8 cellular contexts compared by ENCODE assay signal in genomic region chr5:160438316-160439204, GRCh38. TPM values are rescaled to one million over a fixed set of nuclear protein-coding genes. Genes with fewer than 3 reads are reported as not detected.
DNase-seq lines count a peak whose midpoint lies in the region; ATAC-seq and TF ChIP-seq lines count a peak whose summit lies in the region.

No MANE protein-coding gene starts in this region.

- H3K23me2 ChIP-seq in H9 (ENCODE audit: insufficient read length, low read depth, low read length, poor library complexity, severe bottlenecking) = no peaks in the 10 kb centered on the region

- no peak overlapping the region for H4K91ac ChIP-seq in H9 (ENCODE audit: insufficient read length, low read depth, low read length)

- intact Hi-C loops in heart left ventricle (cut with DNase I) = loop anchor here in 4 of 10 donors (2.0 to 10.0 kb wide), 4 partner anchors 30 to 70 kb away; no protein-coding TSS in a partner anchor
- intact Hi-C loops in vagina (cut with DNase I) = no loop called here

- no peak overlapping the region for H2BK20ac ChIP-seq in H9 (ENCODE audit: low read depth, low read length, poor library complexity, severe bottlenecking)

- H3K27me3 ChIP-seq in H9 (ENCODE audit: insufficient read depth, low read length) (no peaks in the 10 kb centered on the region), Loucy (ENCODE audit: insufficient read depth, low read length, poor library complexity, severe bottlenecking) (no peaks in the 10 kb centered on the region), heart left ventricle (peaks cover 0 to 3% (median 0%) of the 10 kb centered on the region in 9 donors), vagina (no peaks in the 10 kb centered on the region)

- H2BK5ac ChIP-seq in H9 (ENCODE audit: insufficient read length, low read length) = no peak overlapping the region

- no peaks in the 10 kb centered on the region for H4K20me1 ChIP-seq in H9 (ENCODE audit: control insufficient read depth, insufficient read depth, insufficient read length)
- H4K20me1 ChIP-seq in Loucy (ENCODE audit: insufficient read depth, low read length, poor library complexity, severe bottlenecking) = no peaks in the 10 kb centered on the region

- H2BK12ac ChIP-seq in H9 (ENCODE audit: insufficient read length, low read depth, low read length) = no peak overlapping the region

- peak overlapping the region; percentile 64 for H3K4me3 Mint-ChIP-seq in H9
- H3K4me3 Mint-ChIP-seq in activated naive CD8-positive, alpha-beta T cell treated with anti-CD3 and anti-CD28 coated beads for 36 hours = peak overlapping the region; percentile 82

- no peak overlapping the region for H4K5ac ChIP-seq in H9 (ENCODE audit: insufficient read length, low read depth, low read length)

- no CpG with 5 or more reads among the region's 18 CpGs for whole genome bisulfite sequencing in H9 (ENCODE audit: extremely low coverage, insufficient read length, low lambda C conversion rate)
- 3 to 4% (median 4%) methylated on average over 18 of the region's 18 CpGs for WGBS in heart left ventricle, 4 donors

- in situ Hi-C loops in SK-MEL-5 (cut with HindIII; ENCODE audit: low pct_unique_long_range_greater_than_20kb, low sequenced_read_pairs) = no loop called here

- peak; percentile 72 to 89 (median 78) for ATAC-seq in heart left ventricle

- H3K79me1 ChIP-seq in H9 (ENCODE audit: insufficient read depth, low read depth, low read length, poor library complexity, severe bottlenecking) = no peaks in the 10 kb centered on the region

- no peak overlapping the region for H3K9ac ChIP-seq in H9 (ENCODE audit: extremely low read depth, insufficient read length, low read length)
- peak overlapping the region; percentile 69 for H3K9ac ChIP-seq in Loucy (ENCODE audit: low read depth, low read length, poor library complexity, severe bottlenecking)

- no peaks in the 10 kb centered on the region for H3K9me3 Mint-ChIP-seq in H9
- no peaks in the 10 kb centered on the region for H3K9me3 Mint-ChIP-seq in activated naive CD8-positive, alpha-beta T cell treated with anti-CD3 and anti-CD28 coated beads for 36 hours

- no peaks in the 10 kb centered on the region; the same call in 1 of the 2 replicates for H3K4me1 ChIP-seq in H9 (ENCODE audit: insufficient read depth, low read length)
- peaks cover 11% of the 10 kb centered on the region for H3K4me1 ChIP-seq in Loucy (ENCODE audit: insufficient read depth, low read length, poor library complexity, severe bottlenecking)
- H3K4me1 ChIP-seq in heart left ventricle = peaks cover 0 to 22% (median 6%) of the 10 kb centered on the region in 12 donors
- H3K4me1 ChIP-seq in vagina = peaks cover 6% of the 10 kb centered on the region

- peak overlapping the region; percentile 82 for H3K4me3 ChIP-seq in Loucy (ENCODE audit: low read length, poor library complexity, severe bottlenecking)
- H3K4me3 ChIP-seq in heart left ventricle = peak overlapping the region; percentile 12 to 61 (median 44)
- peak overlapping the region; percentile 31 to 33 for H3K4me3 ChIP-seq in vagina

- H2AFZ ChIP-seq in H9 (ENCODE audit: low read length) (peak overlapping the region; percentile 66), Loucy (ENCODE audit: low read length) (peak overlapping the region; percentile 88)

- no peak overlapping the region for H3K14ac ChIP-seq in H9 (ENCODE audit: insufficient read depth, low read length)

- H3F3A ChIP-seq in Loucy (ENCODE audit: low read depth) = no peaks in the 10 kb centered on the region

- TF ChIP-seq CTCF in H9 (conservative IDR thresholded peaks at IDR 0.05) (peak; percentile 88), Loucy (conservative IDR thresholded peaks at IDR 0.05; ENCODE audit: low read length) (peak; percentile 76), heart left ventricle (IDR thresholded peaks at IDR 0.05) (peak; percentile 47 to 81 (median 66)), vagina (IDR thresholded peaks at IDR 0.05) (peak; percentile 21 to 50 (median 47))

- H3K36me3 ChIP-seq in Loucy (ENCODE audit: insufficient read depth, low read length) (no peaks in the 10 kb centered on the region), heart left ventricle (no peaks in the 10 kb centered on the region), vagina (no peaks in the 10 kb centered on the region)

- H3K27me3 Mint-ChIP-seq in H9 (ENCODE audit: low read depth) = peaks cover 5% of the 10 kb centered on the region
- H3K27me3 Mint-ChIP-seq in activated naive CD8-positive, alpha-beta T cell treated with anti-CD3 and anti-CD28 coated beads for 36 hours = peaks cover 10% of the 10 kb centered on the region

- no peaks in the 10 kb centered on the region for H3K36me3 Mint-ChIP-seq in H9 (ENCODE audit: insufficient read depth in 1 of 3, low read depth in 3 of 3)
- peaks cover 5% of the 10 kb centered on the region for H3K36me3 Mint-ChIP-seq in activated naive CD8-positive, alpha-beta T cell treated with anti-CD3 and anti-CD28 coated beads for 36 hours

- H3K27ac Mint-ChIP-seq in H9 = no peak overlapping the region; a peak in 1 of 7 replicates
- H3K27ac Mint-ChIP-seq in activated naive CD8-positive, alpha-beta T cell treated with anti-CD3 and anti-CD28 coated beads for 36 hours = peak overlapping the region; percentile 99

- H3K27ac ChIP-seq in H9 (ENCODE audit: insufficient read length, low read depth, low read length) (no peak overlapping the region), heart left ventricle (peak overlapping the region in 1 of 12 donors; percentile 51), vagina (peak overlapping the region; percentile 10)

- H4K8ac ChIP-seq in H9 (replicated peaks; ENCODE audit: insufficient read length, low read depth, low read length) = no peak overlapping the region

- no peak overlapping the region for H3K56ac ChIP-seq in H9 (ENCODE audit: insufficient read length, low read depth, low read length)

- H2BK120ac ChIP-seq in H9 (ENCODE audit: low read depth, low read length, poor library complexity, severe bottlenecking) = no peak overlapping the region

- H3K9me2 ChIP-seq in Loucy (replicated peaks; ENCODE audit: low read depth, low read length) = no peaks in the 10 kb centered on the region

- no peak overlapping the region for H3K23ac ChIP-seq in H9 (ENCODE audit: insufficient read length, low read depth, low read length)

- H3K18ac ChIP-seq in H9 (ENCODE audit: insufficient read length, low read depth, low read length) = no peak overlapping the region

- no peak overlapping the region for H3T11ph ChIP-seq in H9 (ENCODE audit: low read length)

- H3K9me3 ChIP-seq in H9 (ENCODE audit: control insufficient read depth, low read depth, low read length) (no peaks in the 10 kb centered on the region), Loucy (ENCODE audit: insufficient read depth, low read depth, low read length) (no peaks in the 10 kb centered on the region), heart left ventricle (no peaks in the 10 kb centered on the region), vagina (no peaks in the 10 kb centered on the region)

- DNase-seq in GF-D8 (lab: John Stamatoyannopoulos, UW) = peak; percentile 26
- peak; percentile 79 for DNase-seq in H9
- peak; percentile 80 for DNase-seq in SK-MEL-5 (ENCODE audit: low read depth, low spot score)
- peak; percentile 53 for DNase-seq in activated naive CD8-positive, alpha-beta T cell treated with anti-CD3 and anti-CD28 coated beads for 36 hours
- peak in 2 of 5 donors; percentile 37 to 43 for DNase-seq in heart left ventricle
- DNase-seq in pons (ENCODE audit: low spot score) = peak; percentile 78
- DNase-seq in vagina (ENCODE audit: extremely low spot score in 2 of 2) = no peak

- no peak for TF ChIP-seq POLR2A in heart left ventricle (IDR thresholded peaks at IDR 0.05)
- TF ChIP-seq POLR2A in vagina (IDR thresholded peaks at IDR 0.05) = no peak

- no peak overlapping the region for H3K4ac ChIP-seq in H9 (ENCODE audit: low read depth, low read length)

- no peaks in the 10 kb centered on the region for H3K79me2 ChIP-seq in H9 (ENCODE audit: insufficient read depth, low read length)
- no peaks in the 10 kb centered on the region for H3K79me2 ChIP-seq in Loucy (ENCODE audit: insufficient read depth, low read length)

- no peak overlapping the region for H2BK15ac ChIP-seq in H9 (ENCODE audit: low read depth, low read length)

- H2AK5ac ChIP-seq in H9 (ENCODE audit: insufficient read length, low read length) = no peak overlapping the region

- H3K4me1 Mint-ChIP-seq in H9 = peaks cover 14 to 19% of the 10 kb centered on the region in 2 experiments
- peaks cover 49% of the 10 kb centered on the region for H3K4me1 Mint-ChIP-seq in activated naive CD8-positive, alpha-beta T cell treated with anti-CD3 and anti-CD28 coated beads for 36 hours

- H3K4me2 ChIP-seq in H9 (ENCODE audit: insufficient read depth, insufficient read length, low read length) (peak overlapping the region; percentile 57), Loucy (ENCODE audit: low read depth, low read length, poor library complexity, severe bottlenecking) (peak overlapping the region; percentile 87)

RNA-seq across cellular contexts. Expression of gene PTTG1, which starts 16.9 kb away (rescaled TPM):
- total RNA-seq in H9 (2021) (263 and 279 TPM in 2 replicates), heart left ventricle (10 to 100 TPM in 1 of 9 donors, 1 to 10 TPM in 7, under 1 TPM in 1; 0.70 to 22.9 (median 1.7) TPM), vagina (89.1 TPM)
- 238 and 294 TPM in 2 replicates for total RNA-seq in SK-MEL-5 (2014; rRNA removed; shearing (Covaris generic))
- 277 and 486 TPM in 2 replicates for polyA plus RNA-seq in SK-MEL-5 (2015; cell fraction: cytosol; rRNA removed)
- polyA plus RNA-seq in SK-MEL-5 (2015; cell fraction: nucleus; rRNA removed) = 132 and 221 TPM in 2 replicates
- total RNA-seq in activated naive CD8-positive, alpha-beta T cell treated with anti-CD3 and anti-CD28 coated beads for 36 hours = 100 to 1,000 TPM; 102 to 105 TPM
- polyA plus RNA-seq in heart left ventricle = 1 to 10 TPM; 1.6 to 9.0 TPM

RNA-seq across cellular contexts. Expression of gene SLU7, which starts 19.7 kb away (rescaled TPM):
- total RNA-seq in H9 (2021) = 33.3 and 40.4 TPM in 2 replicates
- 66.9 and 70.7 TPM in 2 replicates for total RNA-seq in SK-MEL-5 (2014; rRNA removed; shearing (Covaris generic))
- polyA plus RNA-seq in SK-MEL-5 (2015; cell fraction: cytosol; rRNA removed) = 59.7 and 70.1 TPM in 2 replicates
- 32.4 and 33.6 TPM in 2 replicates for polyA plus RNA-seq in SK-MEL-5 (2015; cell fraction: nucleus; rRNA removed)
- total RNA-seq in activated naive CD8-positive, alpha-beta T cell treated with anti-CD3 and anti-CD28 coated beads for 36 hours = 10 to 100 TPM; 42.2 to 43.7 TPM
- total RNA-seq in heart left ventricle = 10 to 100 TPM; 39.7 to 81.6 (median 49.7) TPM
- polyA plus RNA-seq in heart left ventricle = 10 to 100 TPM; 22.7 to 32.5 TPM
- total RNA-seq in vagina = 24.3 TPM

RNA-seq across cellular contexts. Expression of gene FAM200C, which starts 38.7 kb away (rescaled TPM):
- 3.9 and 4.3 TPM in 2 replicates for total RNA-seq in H9 (2021)
- total RNA-seq in SK-MEL-5 (2014; rRNA removed; shearing (Covaris generic)) = 7.7 and 8.1 TPM in 2 replicates
- polyA plus RNA-seq in SK-MEL-5 (2015; cell fraction: cytosol; rRNA removed) = 2.9 and 5.1 TPM in 2 replicates
- polyA plus RNA-seq in SK-MEL-5 (2015; cell fraction: nucleus; rRNA removed) = 9.9 and 14.7 TPM in 2 replicates
- under 1 TPM; 0.48 to 0.68 TPM for total RNA-seq in activated naive CD8-positive, alpha-beta T cell treated with anti-CD3 and anti-CD28 coated beads for 36 hours
- 1 to 10 TPM; 2.2 to 5.0 (median 3.4) TPM for total RNA-seq in heart left ventricle
- polyA plus RNA-seq in heart left ventricle = 1 to 10 TPM; 2.2 to 4.1 TPM
- 2.5 TPM for total RNA-seq in vagina

Comparison
In these comparisons a context has a peak if more than half of its experiments do, and no peak if none do; other contexts are left out.
1. DNase-seq: peak in GF-D8 (single experiment), H9 (single experiment), SK-MEL-5 (single experiment), activated naive CD8-positive, alpha-beta T cell treated with anti-CD3 and anti-CD28 coated beads for 36 hours (single experiment) and pons (single experiment); none in vagina (0 of 2).
2. H3K4me3 ChIP-seq: peak in every context shown above with its lines; median percentile 82 in Loucy; 44 in heart left ventricle; 32 in vagina.
3. Peak in every context shown above with its lines, with median percentiles within 50 percentile points of each other: CTCF ChIP-seq.